ENCODE assay signal across 1 cellular context in the genomic region with DNA sequence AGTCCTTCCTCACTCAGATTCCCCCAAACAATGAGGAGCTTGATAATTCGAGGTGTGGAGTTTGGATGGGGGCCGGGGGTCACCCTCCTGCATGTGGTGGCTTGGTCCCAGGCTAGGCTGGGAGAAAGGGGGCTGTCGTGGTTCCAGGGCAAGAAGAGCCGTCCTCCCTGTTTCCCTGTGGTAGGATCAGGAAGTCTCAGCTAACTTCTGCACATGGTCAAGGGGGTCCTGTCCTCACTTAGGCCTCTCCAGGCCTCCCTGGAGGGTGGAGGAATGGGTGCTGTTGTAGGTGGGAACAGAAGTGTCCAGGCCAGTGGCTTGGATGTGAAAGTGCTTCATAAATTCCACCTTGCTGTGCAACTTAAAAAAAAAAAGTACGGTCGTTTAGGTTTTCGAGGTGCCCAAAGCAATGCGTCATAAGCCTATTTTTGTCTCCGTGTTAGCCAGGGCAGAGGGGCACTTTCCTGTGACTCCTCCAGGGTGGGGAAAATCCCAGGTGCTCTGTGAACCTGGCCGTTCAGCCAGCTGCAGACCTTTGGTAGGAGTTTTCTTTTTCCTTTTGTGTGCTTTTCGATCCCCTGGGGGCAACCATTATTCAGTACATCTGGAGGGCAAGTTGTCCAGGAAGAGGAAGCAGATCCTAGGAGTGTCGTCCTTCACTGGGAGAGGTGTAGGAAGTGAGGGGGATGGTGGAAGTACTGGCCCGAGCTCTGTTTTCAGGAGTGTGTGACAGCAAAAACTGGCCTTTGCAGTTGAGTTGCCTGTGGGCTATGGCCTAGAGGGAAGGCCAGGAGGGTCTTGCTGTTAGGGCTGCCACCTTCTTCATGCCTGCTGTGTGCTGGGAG.
A peak's percentile ranks its signal among the peaks of the same experiment; 100 is the strongest.
TF ChIP-seq lines count a peak whose summit lies in the region.

No MANE protein-coding gene starts in this region.

TF ChIP-seq in GM12878, 131 proteins besides CTCF, POLR2A, EP300 and RAD21 (continued from another document):
- TF ChIP-seq, protein P1, sequence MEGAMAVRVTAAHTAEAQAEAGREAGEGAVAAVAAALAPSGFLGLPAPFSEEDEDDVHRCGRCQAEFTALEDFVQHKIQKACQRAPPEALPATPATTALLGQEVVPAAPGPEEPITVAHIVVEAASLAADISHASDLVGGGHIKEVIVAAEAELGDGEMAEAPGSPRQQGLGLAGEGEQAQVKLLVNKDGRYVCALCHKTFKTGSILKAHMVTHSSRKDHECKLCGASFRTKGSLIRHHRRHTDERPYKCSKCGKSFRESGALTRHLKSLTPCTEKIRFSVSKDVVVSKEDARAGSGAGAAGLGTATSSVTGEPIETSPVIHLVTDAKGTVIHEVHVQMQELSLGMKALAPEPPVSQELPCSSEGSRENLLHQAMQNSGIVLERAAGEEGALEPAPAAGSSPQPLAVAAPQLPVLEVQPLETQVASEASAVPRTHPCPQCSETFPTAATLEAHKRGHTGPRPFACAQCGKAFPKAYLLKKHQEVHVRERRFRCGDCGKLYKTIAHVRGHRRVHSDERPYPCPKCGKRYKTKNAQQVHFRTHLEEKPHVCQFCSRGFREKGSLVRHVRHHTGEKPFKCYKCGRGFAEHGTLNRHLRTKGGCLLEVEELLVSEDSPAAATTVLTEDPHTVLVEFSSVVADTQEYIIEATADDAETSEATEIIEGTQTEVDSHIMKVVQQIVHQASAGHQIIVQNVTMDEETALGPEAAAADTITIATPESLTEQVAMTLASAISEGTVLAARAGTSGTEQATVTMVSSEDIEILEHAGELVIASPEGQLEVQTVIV (IDR thresholded peaks at IDR 0.05; ENCODE audit: borderline replicate concordance, partially characterized antibody): no peak
- TF ChIP-seq SMARCA5 (IDR thresholded peaks at IDR 0.05) (peak; percentile 95), POLR2AphosphoS2 (IDR thresholded peaks at IDR 0.05; ENCODE audit: low read depth, low read length) (no peak), STAT1 (conservative IDR thresholded peaks at IDR 0.05) (no peak), CHD2 (IDR thresholded peaks at IDR 0.05; ENCODE audit: borderline replicate concordance, low read depth, low read length) (peak; percentile 57; the same call in 1 of the 2 replicates), SUPT20H (IDR thresholded peaks at IDR 0.05; ENCODE audit: borderline replicate concordance, control insufficient read depth, low read depth, low read length) (no peak), HDGF (IDR thresholded peaks at IDR 0.05) (no peak), LARP7 (IDR thresholded peaks at IDR 0.05) (no peak; the same call in 1 of the 2 replicates), NFIC (IDR thresholded peaks at IDR 0.05; ENCODE audit: low read depth, low read length) (peak; percentile 38; the same call in 1 of the 2 replicates), SPI1 (IDR thresholded peaks at IDR 0.05; ENCODE audit: borderline replicate concordance, insufficient read depth, low read depth, low read length) (no peak), YBX1 (IDR thresholded peaks at IDR 0.05) (no peak), RCOR1 (conservative IDR thresholded peaks at IDR 0.05; ENCODE audit: low read depth, low read length) (no peak), SUZ12 (IDR thresholded peaks at IDR 0.05; ENCODE audit: unreplicated experiment) (no peak), NR2C1 (IDR thresholded peaks at IDR 0.05) (no peak), EGR1 (IDR thresholded peaks at IDR 0.05; ENCODE audit: borderline replicate concordance in 1 of 2, low read depth in 2 of 2, low read length in 2 of 2) (no peak), IKZF1 (conservative IDR thresholded peaks at IDR 0.05) (peak; percentile 95), MEF2B (IDR thresholded peaks at IDR 0.05; ENCODE audit: partially characterized antibody, poor library complexity, severe bottlenecking) (peak; percentile 81), NFYA (IDR thresholded peaks at IDR 0.05; ENCODE audit: borderline replicate concordance, low read depth, low read length) (no peak), TCF7 (IDR thresholded peaks at IDR 0.05; ENCODE audit: borderline replicate concordance) (no peak), PML (IDR thresholded peaks at IDR 0.05; ENCODE audit: low read length) (peak; percentile 23; the same call in 1 of the 2 replicates), FOXM1 (IDR thresholded peaks at IDR 0.05; ENCODE audit: low read depth, low read length) (no peak; the same call in 1 of the 2 replicates), PAX5 (IDR thresholded peaks at IDR 0.05; ENCODE audit: borderline replicate concordance, low read depth, low read length) (0 out of 2 replicates have a peak, but pooled peaks have one; percentile 51), GABPA (IDR thresholded peaks at IDR 0.05; ENCODE audit: low read depth) (no peak), ATF7 (IDR thresholded peaks at IDR 0.05; ENCODE audit: low read depth) (peak; percentile 79), RELA (IDR thresholded peaks at IDR 0.05; ENCODE audit: borderline replicate concordance, partially characterized antibody) (no peak), NBN (IDR thresholded peaks at IDR 0.05) (peak; percentile 17; the same call in 1 of the 2 replicates), HDAC6 (IDR thresholded peaks at IDR 0.05; ENCODE audit: unreplicated experiment) (no peak)
- TF ChIP-seq, protein P2, sequence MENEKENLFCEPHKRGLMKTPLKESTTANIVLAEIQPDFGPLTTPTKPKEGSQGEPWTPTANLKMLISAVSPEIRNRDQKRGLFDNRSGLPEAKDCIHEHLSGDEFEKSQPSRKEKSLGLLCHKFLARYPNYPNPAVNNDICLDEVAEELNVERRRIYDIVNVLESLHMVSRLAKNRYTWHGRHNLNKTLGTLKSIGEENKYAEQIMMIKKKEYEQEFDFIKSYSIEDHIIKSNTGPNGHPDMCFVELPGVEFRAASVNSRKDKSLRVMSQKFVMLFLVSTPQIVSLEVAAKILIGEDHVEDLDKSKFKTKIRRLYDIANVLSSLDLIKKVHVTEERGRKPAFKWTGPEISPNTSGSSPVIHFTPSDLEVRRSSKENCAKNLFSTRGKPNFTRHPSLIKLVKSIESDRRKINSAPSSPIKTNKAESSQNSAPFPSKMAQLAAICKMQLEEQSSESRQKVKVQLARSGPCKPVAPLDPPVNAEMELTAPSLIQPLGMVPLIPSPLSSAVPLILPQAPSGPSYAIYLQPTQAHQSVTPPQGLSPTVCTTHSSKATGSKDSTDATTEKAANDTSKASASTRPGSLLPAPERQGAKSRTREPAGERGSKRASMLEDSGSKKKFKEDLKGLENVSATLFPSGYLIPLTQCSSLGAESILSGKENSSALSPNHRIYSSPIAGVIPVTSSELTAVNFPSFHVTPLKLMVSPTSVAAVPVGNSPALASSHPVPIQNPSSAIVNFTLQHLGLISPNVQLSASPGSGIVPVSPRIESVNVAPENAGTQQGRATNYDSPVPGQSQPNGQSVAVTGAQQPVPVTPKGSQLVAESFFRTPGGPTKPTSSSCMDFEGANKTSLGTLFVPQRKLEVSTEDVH (IDR thresholded peaks at IDR 0.05; ENCODE audit: low read depth, partially characterized antibody): no peak
- TF ChIP-seq, protein P3, sequence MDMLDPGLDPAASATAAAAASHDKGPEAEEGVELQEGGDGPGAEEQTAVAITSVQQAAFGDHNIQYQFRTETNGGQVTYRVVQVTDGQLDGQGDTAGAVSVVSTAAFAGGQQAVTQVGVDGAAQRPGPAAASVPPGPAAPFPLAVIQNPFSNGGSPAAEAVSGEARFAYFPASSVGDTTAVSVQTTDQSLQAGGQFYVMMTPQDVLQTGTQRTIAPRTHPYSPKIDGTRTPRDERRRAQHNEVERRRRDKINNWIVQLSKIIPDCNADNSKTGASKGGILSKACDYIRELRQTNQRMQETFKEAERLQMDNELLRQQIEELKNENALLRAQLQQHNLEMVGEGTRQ (IDR thresholded peaks at IDR 0.05; ENCODE audit: borderline replicate concordance, low read depth, low read length): no peak
- TF ChIP-seq, protein P4, sequence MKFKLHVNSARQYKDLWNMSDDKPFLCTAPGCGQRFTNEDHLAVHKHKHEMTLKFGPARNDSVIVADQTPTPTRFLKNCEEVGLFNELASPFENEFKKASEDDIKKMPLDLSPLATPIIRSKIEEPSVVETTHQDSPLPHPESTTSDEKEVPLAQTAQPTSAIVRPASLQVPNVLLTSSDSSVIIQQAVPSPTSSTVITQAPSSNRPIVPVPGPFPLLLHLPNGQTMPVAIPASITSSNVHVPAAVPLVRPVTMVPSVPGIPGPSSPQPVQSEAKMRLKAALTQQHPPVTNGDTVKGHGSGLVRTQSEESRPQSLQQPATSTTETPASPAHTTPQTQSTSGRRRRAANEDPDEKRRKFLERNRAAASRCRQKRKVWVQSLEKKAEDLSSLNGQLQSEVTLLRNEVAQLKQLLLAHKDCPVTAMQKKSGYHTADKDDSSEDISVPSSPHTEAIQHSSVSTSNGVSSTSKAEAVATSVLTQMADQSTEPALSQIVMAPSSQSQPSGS (IDR thresholded peaks at IDR 0.05; ENCODE audit: low read length): peak; percentile 78
- TF ChIP-seq, protein P5, sequence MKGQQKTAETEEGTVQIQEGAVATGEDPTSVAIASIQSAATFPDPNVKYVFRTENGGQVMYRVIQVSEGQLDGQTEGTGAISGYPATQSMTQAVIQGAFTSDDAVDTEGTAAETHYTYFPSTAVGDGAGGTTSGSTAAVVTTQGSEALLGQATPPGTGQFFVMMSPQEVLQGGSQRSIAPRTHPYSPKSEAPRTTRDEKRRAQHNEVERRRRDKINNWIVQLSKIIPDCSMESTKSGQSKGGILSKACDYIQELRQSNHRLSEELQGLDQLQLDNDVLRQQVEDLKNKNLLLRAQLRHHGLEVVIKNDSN (IDR thresholded peaks at IDR 0.05; ENCODE audit: borderline replicate concordance, extremely low read length, insufficient read depth, low read depth, low read length): no peak
- TF ChIP-seq, protein P6, sequence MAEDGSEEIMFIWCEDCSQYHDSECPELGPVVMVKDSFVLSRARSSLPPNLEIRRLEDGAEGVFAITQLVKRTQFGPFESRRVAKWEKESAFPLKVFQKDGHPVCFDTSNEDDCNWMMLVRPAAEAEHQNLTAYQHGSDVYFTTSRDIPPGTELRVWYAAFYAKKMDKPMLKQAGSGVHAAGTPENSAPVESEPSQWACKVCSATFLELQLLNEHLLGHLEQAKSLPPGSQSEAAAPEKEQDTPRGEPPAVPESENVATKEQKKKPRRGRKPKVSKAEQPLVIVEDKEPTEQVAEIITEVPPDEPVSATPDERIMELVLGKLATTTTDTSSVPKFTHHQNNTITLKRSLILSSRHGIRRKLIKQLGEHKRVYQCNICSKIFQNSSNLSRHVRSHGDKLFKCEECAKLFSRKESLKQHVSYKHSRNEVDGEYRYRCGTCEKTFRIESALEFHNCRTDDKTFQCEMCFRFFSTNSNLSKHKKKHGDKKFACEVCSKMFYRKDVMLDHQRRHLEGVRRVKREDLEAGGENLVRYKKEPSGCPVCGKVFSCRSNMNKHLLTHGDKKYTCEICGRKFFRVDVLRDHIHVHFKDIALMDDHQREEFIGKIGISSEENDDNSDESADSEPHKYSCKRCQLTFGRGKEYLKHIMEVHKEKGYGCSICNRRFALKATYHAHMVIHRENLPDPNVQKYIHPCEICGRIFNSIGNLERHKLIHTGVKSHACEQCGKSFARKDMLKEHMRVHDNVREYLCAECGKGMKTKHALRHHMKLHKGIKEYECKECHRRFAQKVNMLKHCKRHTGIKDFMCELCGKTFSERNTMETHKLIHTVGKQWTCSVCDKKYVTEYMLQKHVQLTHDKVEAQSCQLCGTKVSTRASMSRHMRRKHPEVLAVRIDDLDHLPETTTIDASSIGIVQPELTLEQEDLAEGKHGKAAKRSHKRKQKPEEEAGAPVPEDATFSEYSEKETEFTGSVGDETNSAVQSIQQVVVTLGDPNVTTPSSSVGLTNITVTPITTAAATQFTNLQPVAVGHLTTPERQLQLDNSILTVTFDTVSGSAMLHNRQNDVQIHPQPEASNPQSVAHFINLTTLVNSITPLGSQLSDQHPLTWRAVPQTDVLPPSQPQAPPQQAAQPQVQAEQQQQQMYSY (CRISPR knock-in tag; IDR thresholded peaks at IDR 0.05): no peak
- TF ChIP-seq, protein P7, sequence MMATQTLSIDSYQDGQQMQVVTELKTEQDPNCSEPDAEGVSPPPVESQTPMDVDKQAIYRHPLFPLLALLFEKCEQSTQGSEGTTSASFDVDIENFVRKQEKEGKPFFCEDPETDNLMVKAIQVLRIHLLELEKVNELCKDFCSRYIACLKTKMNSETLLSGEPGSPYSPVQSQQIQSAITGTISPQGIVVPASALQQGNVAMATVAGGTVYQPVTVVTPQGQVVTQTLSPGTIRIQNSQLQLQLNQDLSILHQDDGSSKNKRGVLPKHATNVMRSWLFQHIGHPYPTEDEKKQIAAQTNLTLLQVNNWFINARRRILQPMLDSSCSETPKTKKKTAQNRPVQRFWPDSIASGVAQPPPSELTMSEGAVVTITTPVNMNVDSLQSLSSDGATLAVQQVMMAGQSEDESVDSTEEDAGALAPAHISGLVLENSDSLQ (IDR thresholded peaks at IDR 0.05): no peak
- TF ChIP-seq, protein P8, sequence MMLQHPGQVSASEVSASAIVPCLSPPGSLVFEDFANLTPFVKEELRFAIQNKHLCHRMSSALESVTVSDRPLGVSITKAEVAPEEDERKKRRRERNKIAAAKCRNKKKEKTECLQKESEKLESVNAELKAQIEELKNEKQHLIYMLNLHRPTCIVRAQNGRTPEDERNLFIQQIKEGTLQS (IDR thresholded peaks at IDR 0.05; ENCODE audit: borderline replicate concordance, extremely low read depth, low read depth, low read length): no peak
TF ChIP-seq in GM12878: peak in this region for 35.
